Comparison of ENCODE assay signal across 9 cellular contexts in the genomic region with DNA sequence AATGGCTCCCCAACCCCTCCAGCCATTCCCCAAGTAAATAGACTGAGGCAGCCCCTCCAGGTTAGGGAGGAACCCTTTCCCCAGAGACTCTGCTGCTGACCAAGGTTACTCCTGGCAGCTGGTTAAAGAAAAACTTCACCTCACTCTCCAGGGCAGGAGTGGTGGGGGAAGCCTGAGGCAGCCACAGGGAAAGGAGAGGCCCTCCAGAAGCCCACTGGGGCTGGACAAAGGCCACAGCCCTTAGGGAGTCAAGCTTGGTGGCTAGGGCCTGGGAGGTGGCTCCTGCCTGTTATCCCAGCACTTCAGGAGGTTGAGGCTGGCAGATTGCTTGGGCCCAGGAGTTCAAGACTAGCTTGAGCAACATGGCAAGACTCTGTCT. TPM values are rescaled to one million over a fixed set of nuclear protein-coding genes. Genes with fewer than 3 reads are reported as not detected.
DNase-seq lines count a peak whose midpoint lies in the region; ATAC-seq and TF ChIP-seq lines count a peak whose summit lies in the region.
"Had no signal": no experiment of that assay in that cellular context is flagged by ENCODE, and none has a peak within 500 bp of the region (broad histone marks: within the 10 kb centered on the region; RNA-seq: fewer than 3 reads in every experiment).

No MANE protein-coding gene starts in this region.

- H3K4me1 Mint-ChIP-seq in activated CD4-positive, alpha-beta T cell treated with anti-CD3 and anti-CD28 coated beads, Interleukin-2, amount 10 ng/mL, durations not matched to agents 7 days and 5 days: peaks cover 29% of the 10 kb centered on the region

- H3K27me3 ChIP-seq in adipocyte (replicated peaks; ENCODE audit: control insufficient read depth, insufficient read depth, low read length): no peaks in the 10 kb centered on the region
- no peaks in the 10 kb centered on the region for H3K27me3 ChIP-seq in right lobe of liver
- H3K27me3 ChIP-seq in testis: no peaks in the 10 kb centered on the region

- H3K36me3 ChIP-seq in adipocyte (ENCODE audit: control insufficient read depth, insufficient read depth, low read length, severe bottlenecking): peaks cover 13% of the 10 kb centered on the region
- H3K36me3 ChIP-seq in right lobe of liver: peaks cover 0 to 3% (median 0%) of the 10 kb centered on the region in 4 donors
- no peaks in the 10 kb centered on the region for H3K36me3 ChIP-seq in testis (ENCODE audit: low read depth, missing control alignments)

- TF ChIP-seq CTCF in right lobe of liver (IDR thresholded peaks at IDR 0.05): no peak
- TF ChIP-seq CTCF in testis (IDR thresholded peaks at IDR 0.05): no peak

- H3K27me3 Mint-ChIP-seq in activated CD4-positive, alpha-beta T cell treated with anti-CD3 and anti-CD28 coated beads, Interleukin-2, amount 10 ng/mL, durations not matched to agents 7 days and 5 days: no peaks in the 10 kb centered on the region

- intact Hi-C loops in right lobe of liver (cut with DNase I): no loop called here
- intact Hi-C loops in testis (cut with DNase I; ENCODE audit: low total_unique reads): no loop called here

- H3K4me3 ChIP-seq in adipocyte (ENCODE audit: low read length) (peak overlapping the region; percentile 81), right lobe of liver (peak overlapping the region; percentile 55 to 80 (median 64)), testis (no peak overlapping the region)

- H3K27ac Mint-ChIP-seq in activated CD4-positive, alpha-beta T cell treated with anti-CD3 and anti-CD28 coated beads, Interleukin-2, amount 10 ng/mL, durations not matched to agents 7 days and 5 days: peak overlapping the region; percentile 88

- H3K9me3 ChIP-seq in adipocyte (ENCODE audit: control insufficient read depth, low read length): no peaks in the 10 kb centered on the region
- H3K9me3 ChIP-seq in right lobe of liver: no peaks in the 10 kb centered on the region
- H3K9me3 ChIP-seq in testis: no peaks in the 10 kb centered on the region

- peak overlapping the region; percentile 74 to 91 (median 83) for H3K27ac ChIP-seq in right lobe of liver
- H3K27ac ChIP-seq in testis: peak overlapping the region; percentile 14 to 82

- peaks cover 41% of the 10 kb centered on the region for H3K4me1 ChIP-seq in adipocyte (ENCODE audit: control insufficient read depth, insufficient read depth, low read length)
- H3K4me1 ChIP-seq in right lobe of liver: peaks cover 0 to 28% (median 7%) of the 10 kb centered on the region in 4 donors
- H3K4me1 ChIP-seq in testis: peaks cover 20% of the 10 kb centered on the region

- POLR2A ChIA-PET in activated CD4-positive, alpha-beta T cell treated with anti-CD3 and anti-CD28 coated beads, Interleukin-2, amount 10 ng/mL, durations not matched to agents 7 days and 5 days (lab: Charles Lee): interaction anchor here (0.7 to 2.0 kb wide), 3 partner anchors 9 to 224 kb away, joined by 3 to 10 read pairs (median 7); a partner anchor contains a TSS

- H3K9me3 Mint-ChIP-seq in activated CD4-positive, alpha-beta T cell treated with anti-CD3 and anti-CD28 coated beads, Interleukin-2, amount 10 ng/mL, durations not matched to agents 7 days and 5 days: no peaks in the 10 kb centered on the region

- H3K36me3 Mint-ChIP-seq in activated CD4-positive, alpha-beta T cell treated with anti-CD3 and anti-CD28 coated beads, Interleukin-2, amount 10 ng/mL, durations not matched to agents 7 days and 5 days (ENCODE audit: low read depth): peaks cover 8% of the 10 kb centered on the region

- DNase-seq in activated CD4-positive, alpha-beta T cell treated with anti-CD3 and anti-CD28 coated beads, Interleukin-2, amount 10 ng/mL, durations not matched to agents 7 days and 5 days: no peak
- DNase-seq in activated CD4-positive, alpha-beta T cell treated with anti-CD3 and anti-CD28 coated beads, Interleukin-2, amount 50 U/mL, for 4 hours: no peak
- DNase-seq in adipocyte (ENCODE audit: low read depth) (no peak), right lobe of liver (no peak), testis (no peak), SW480 (ENCODE audit: low spot score) (no peak), HT-29 (ENCODE audit: low spot score) (no peak)
- DNase-seq: NCI-H82 had no signal

- peak overlapping the region; percentile 91 for H3K4me3 Mint-ChIP-seq in activated CD4-positive, alpha-beta T cell treated with anti-CD3 and anti-CD28 coated beads, Interleukin-2, amount 10 ng/mL, durations not matched to agents 7 days and 5 days

- CTCF ChIA-PET in activated CD4-positive, alpha-beta T cell treated with anti-CD3 and anti-CD28 coated beads, Interleukin-2, amount 10 ng/mL, durations not matched to agents 7 days and 5 days (lab: Charles Lee): interaction anchor here (0.7 to 3.8 kb wide), 7 partner anchors 11 to 436 kb away, joined by 3 to 61 read pairs (median 5); a partner anchor contains a TSS

- ATAC-seq in right lobe of liver: no peak
- ATAC-seq in GM21526 (IDR thresholded peaks at IDR 0.05; ENCODE audit: low FRiP score, unreplicated experiment): no peak

- peak overlapping the region; percentile 82 for H3K9ac ChIP-seq in adipocyte (ENCODE audit: low read length)

- TF ChIP-seq POLR2A in right lobe of liver (IDR thresholded peaks at IDR 0.05): no peak
- no peak for TF ChIP-seq POLR2A in testis (IDR thresholded peaks at IDR 0.05)

RNA-seq across cellular contexts. Expression of a gene that starts 0.9 kb away (rescaled TPM):
- total RNA-seq in activated CD4-positive, alpha-beta T cell treated with anti-CD3 and anti-CD28 coated beads, Interleukin-2, amount 10 ng/mL, durations not matched to agents 7 days and 5 days: 10 to 100 TPM; 16.5 to 19.4 TPM
- total RNA-seq in right lobe of liver (100 to 1,000 TPM; 223 to 479 (median 297) TPM), testis (10 to 100 TPM; 16.0 to 17.1 TPM)
- 26.7 TPM for polyA plus RNA-seq in testis (ENCODE audit: insufficient read depth, low read depth, low replicate concordance)
- total RNA-seq in HT-29 (2014; rRNA removed; shearing (Covaris generic)): 143 and 164 TPM in 2 replicates

RNA-seq across cellular contexts. Expression of a gene that starts 9.4 kb away (rescaled TPM):
- 10 to 100 TPM; 11.5 to 16.7 TPM for total RNA-seq in activated CD4-positive, alpha-beta T cell treated with anti-CD3 and anti-CD28 coated beads, Interleukin-2, amount 10 ng/mL, durations not matched to agents 7 days and 5 days
- total RNA-seq in right lobe of liver: 10 to 100 TPM in 4 of 6 experiments, 1 to 10 TPM in 2; 8.3 to 22.2 (median 15.1) TPM
- 10 to 100 TPM; 38.9 to 51.6 TPM for total RNA-seq in testis
- 27.7 TPM for polyA plus RNA-seq in testis (ENCODE audit: insufficient read depth, low read depth, low replicate concordance)
- total RNA-seq in HT-29 (2014; rRNA removed; shearing (Covaris generic)): 11.7 and 16.0 TPM in 2 replicates

RNA-seq across cellular contexts. Expression of a gene that starts 10.4 kb away (rescaled TPM):
- total RNA-seq in activated CD4-positive, alpha-beta T cell treated with anti-CD3 and anti-CD28 coated beads, Interleukin-2, amount 10 ng/mL, durations not matched to agents 7 days and 5 days: 10 to 100 TPM; 47.8 to 51.4 TPM
- total RNA-seq in right lobe of liver (100 to 1,000 TPM in 4 of 6 experiments, 10 to 100 TPM in 2; 62.9 to 126 (median 109) TPM), testis (10 to 100 TPM; 26.7 to 27.1 TPM)
- 26.0 TPM for polyA plus RNA-seq in testis (ENCODE audit: insufficient read depth, low read depth, low replicate concordance)
- 33.5 and 41.3 TPM in 2 replicates for total RNA-seq in HT-29 (2014; rRNA removed; shearing (Covaris generic))

RNA-seq across cellular contexts. Expression of a gene that starts 11.4 kb away (rescaled TPM):
- 1,000 to 10,000 TPM; 1,423 to 1,425 TPM for total RNA-seq in activated CD4-positive, alpha-beta T cell treated with anti-CD3 and anti-CD28 coated beads, Interleukin-2, amount 10 ng/mL, durations not matched to agents 7 days and 5 days
- 100 to 1,000 TPM; 396 to 971 (median 447) TPM for total RNA-seq in right lobe of liver
- total RNA-seq in testis: 100 to 1,000 TPM; 491 to 999 TPM
- 965 TPM for polyA plus RNA-seq in testis (ENCODE audit: insufficient read depth, low read depth, low replicate concordance)
- total RNA-seq in HT-29 (2014; rRNA removed; shearing (Covaris generic)): 609 and 691 TPM in 2 replicates

RNA-seq across cellular contexts. Expression of a gene that starts 17.0 kb away (rescaled TPM):
- 10 to 100 TPM; 21.4 to 27.2 TPM for total RNA-seq in activated CD4-positive, alpha-beta T cell treated with anti-CD3 and anti-CD28 coated beads, Interleukin-2, amount 10 ng/mL, durations not matched to agents 7 days and 5 days
- total RNA-seq in right lobe of liver (10 to 100 TPM in 3 of 6 experiments, 1 to 10 TPM in 3; 6.5 to 19.2 (median 11.7) TPM), testis (10 to 100 TPM; 47.1 to 54.1 TPM)
- 35.8 TPM for polyA plus RNA-seq in testis (ENCODE audit: insufficient read depth, low read depth, low replicate concordance)
- total RNA-seq in HT-29 (2014; rRNA removed; shearing (Covaris generic)): 17.8 and 19.3 TPM in 2 replicates

Comparison
In these comparisons a context has a peak if more than half of its experiments do, and no peak if none do; other contexts are left out.
1. H3K4me3 ChIP-seq: peak in adipocyte (single experiment) and right lobe of liver (3 of 3); none in testis (0 of 2).